In genomic region chr3:194182130-194182529, GRCh38 we compare ENCODE assay signal across 1 cellular context.
TF ChIP-seq lines count a peak whose summit lies in the region.

No MANE protein-coding gene starts in this region.

TF ChIP-seq in HEK293, 187 proteins besides CTCF, POLR2A, EP300 and RAD21 (continued from another document):
- no peak for TF ChIP-seq ZNF280C (tag by site-specific recombination; IDR thresholded peaks at IDR 0.05)
- peak; percentile 94 for TF ChIP-seq ZNF341 (tag by site-specific recombination; IDR thresholded peaks at IDR 0.05; ENCODE audit: low read depth)
- TF ChIP-seq ZBTB26 (tag by site-specific recombination; optimal IDR thresholded peaks at IDR 0.05), result no peak
- no peak for TF ChIP-seq PRDM6 (tag by site-specific recombination; IDR thresholded peaks at IDR 0.05)
- TF ChIP-seq PRDM10 (tag by site-specific recombination; IDR thresholded peaks at IDR 0.05), result peak; percentile 55; the same call in 1 of the 2 replicates
